1 cellular context compared by ENCODE assay signal in the genomic region with DNA sequence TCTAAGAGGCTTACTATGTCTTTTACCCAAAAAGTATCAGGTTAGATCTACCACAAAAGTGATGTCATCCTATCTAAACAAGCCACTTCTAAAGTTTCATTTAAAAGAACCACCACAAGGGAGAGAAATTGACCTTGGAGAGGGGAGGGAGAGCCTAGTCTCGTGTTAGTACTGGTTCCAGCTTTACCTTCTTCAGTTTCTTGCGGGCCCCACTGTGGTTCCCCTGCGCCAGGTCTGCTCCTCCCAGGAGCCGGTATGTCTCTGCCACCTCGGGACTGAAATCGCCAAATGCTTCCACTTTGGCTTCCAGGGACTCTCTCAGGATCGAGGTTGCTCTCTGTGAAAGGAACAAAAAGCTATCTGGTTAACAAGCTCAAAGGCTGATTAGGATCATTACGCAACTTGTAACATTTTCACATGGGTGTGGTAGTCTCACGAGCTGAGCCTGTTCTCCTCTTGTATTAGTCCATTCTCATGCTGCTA.
A peak's percentile ranks its signal among the peaks of the same experiment; 100 is the strongest.
TF ChIP-seq lines count a peak whose summit lies in the region.

No MANE protein-coding gene starts in this region.

TF ChIP-seq in HEK293, 187 proteins besides CTCF, POLR2A, EP300 and RAD21 (continued from another document and continues in another):
- no peak for TF ChIP-seq ZNF23 (tag by site-specific recombination; IDR thresholded peaks at IDR 0.05; ENCODE audit: borderline replicate concordance)
- no peak for TF ChIP-seq ZNF837 (tag by site-specific recombination; IDR thresholded peaks at IDR 0.05)
- TF ChIP-seq ZNF785 (tag by site-specific recombination; IDR thresholded peaks at IDR 0.05) = no peak
- TF ChIP-seq ZEB2 (tag by site-specific recombination; IDR thresholded peaks at IDR 0.05) = no peak
- TF ChIP-seq, protein P1, sequence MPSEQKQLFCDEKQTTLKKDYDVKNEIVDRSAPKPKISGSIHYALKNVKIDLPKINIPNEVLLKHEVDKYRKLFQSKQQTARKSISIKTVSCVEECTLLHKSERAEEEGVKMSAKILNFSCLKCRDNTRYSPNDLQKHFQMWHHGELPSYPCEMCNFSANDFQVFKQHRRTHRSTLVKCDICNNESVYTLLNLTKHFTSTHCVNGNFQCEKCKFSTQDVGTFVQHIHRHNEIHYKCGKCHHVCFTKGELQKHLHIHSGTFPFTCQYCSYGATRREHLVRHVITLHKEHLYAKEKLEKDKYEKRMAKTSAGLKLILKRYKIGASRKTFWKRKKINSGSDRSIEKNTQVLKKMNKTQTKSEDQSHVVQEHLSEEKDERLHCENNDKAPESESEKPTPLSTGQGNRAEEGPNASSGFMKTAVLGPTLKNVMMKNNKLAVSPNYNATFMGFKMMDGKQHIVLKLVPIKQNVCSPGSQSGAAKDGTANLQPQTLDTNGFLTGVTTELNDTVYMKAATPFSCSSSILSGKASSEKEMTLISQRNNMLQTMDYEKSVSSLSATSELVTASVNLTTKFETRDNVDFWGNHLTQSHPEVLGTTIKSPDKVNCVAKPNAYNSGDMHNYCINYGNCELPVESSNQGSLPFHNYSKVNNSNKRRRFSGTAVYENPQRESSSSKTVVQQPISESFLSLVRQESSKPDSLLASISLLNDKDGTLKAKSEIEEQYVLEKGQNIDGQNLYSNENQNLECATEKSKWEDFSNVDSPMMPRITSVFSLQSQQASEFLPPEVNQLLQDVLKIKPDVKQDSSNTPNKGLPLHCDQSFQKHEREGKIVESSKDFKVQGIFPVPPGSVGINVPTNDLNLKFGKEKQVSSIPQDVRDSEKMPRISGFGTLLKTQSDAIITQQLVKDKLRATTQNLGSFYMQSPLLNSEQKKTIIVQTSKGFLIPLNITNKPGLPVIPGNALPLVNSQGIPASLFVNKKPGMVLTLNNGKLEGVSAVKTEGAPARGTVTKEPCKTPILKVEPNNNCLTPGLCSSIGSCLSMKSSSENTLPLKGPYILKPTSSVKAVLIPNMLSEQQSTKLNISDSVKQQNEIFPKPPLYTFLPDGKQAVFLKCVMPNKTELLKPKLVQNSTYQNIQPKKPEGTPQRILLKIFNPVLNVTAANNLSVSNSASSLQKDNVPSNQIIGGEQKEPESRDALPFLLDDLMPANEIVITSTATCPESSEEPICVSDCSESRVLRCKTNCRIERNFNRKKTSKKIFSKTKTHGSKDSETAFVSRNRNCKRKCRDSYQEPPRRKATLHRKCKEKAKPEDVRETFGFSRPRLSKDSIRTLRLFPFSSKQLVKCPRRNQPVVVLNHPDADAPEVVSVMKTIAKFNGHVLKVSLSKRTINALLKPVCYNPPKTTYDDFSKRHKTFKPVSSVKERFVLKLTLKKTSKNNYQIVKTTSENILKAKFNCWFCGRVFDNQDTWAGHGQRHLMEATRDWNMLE (tag by site-specific recombination; conservative IDR thresholded peaks at IDR 0.05; ENCODE audit: low read depth) = no peak
- no peak for TF ChIP-seq ZNF571 (tag by site-specific recombination; IDR thresholded peaks at IDR 0.05)
- TF ChIP-seq REPIN1 (tag by site-specific recombination; IDR thresholded peaks at IDR 0.05; ENCODE audit: low read depth) = no peak
- TF ChIP-seq ZNF174 (tag by site-specific recombination; IDR thresholded peaks at IDR 0.05) = no peak
- TF ChIP-seq, protein P2, sequence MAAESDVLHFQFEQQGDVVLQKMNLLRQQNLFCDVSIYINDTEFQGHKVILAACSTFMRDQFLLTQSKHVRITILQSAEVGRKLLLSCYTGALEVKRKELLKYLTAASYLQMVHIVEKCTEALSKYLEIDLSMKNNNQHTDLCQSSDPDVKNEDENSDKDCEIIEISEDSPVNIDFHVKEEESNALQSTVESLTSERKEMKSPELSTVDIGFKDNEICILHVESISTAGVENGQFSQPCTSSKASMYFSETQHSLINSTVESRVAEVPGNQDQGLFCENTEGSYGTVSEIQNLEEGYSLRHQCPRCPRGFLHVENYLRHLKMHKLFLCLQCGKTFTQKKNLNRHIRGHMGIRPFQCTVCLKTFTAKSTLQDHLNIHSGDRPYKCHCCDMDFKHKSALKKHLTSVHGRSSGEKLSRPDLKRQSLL (tag by site-specific recombination; IDR thresholded peaks at IDR 0.05) = no peak
- TF ChIP-seq ZNF157 (tag by site-specific recombination; IDR thresholded peaks at IDR 0.05) = no peak
- TF ChIP-seq ZNF707 (tag by site-specific recombination; IDR thresholded peaks at IDR 0.05) = no peak
- peak; percentile 16; the same call in 1 of the 2 replicates for TF ChIP-seq ZNF394 (tag by site-specific recombination; IDR thresholded peaks at IDR 0.05; ENCODE audit: borderline replicate concordance)
- TF ChIP-seq, protein P3, sequence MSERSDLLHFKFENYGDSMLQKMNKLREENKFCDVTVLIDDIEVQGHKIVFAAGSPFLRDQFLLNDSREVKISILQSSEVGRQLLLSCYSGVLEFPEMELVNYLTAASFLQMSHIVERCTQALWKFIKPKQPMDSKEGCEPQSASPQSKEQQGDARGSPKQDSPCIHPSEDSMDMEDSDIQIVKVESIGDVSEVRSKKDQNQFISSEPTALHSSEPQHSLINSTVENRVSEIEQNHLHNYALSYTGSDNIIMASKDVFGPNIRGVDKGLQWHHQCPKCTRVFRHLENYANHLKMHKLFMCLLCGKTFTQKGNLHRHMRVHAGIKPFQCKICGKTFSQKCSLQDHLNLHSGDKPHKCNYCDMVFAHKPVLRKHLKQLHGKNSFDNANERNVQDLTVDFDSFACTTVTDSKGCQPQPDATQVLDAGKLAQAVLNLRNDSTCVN (tag by site-specific recombination; optimal IDR thresholded peaks at IDR 0.05) = no peak
- TF ChIP-seq ZNF19 (tag by site-specific recombination; IDR thresholded peaks at IDR 0.05; ENCODE audit: low read depth) = no peak
- TF ChIP-seq SALL2 (tag by site-specific recombination; IDR thresholded peaks at IDR 0.05; ENCODE audit: borderline replicate concordance) = no peak
- TF ChIP-seq, protein P4, sequence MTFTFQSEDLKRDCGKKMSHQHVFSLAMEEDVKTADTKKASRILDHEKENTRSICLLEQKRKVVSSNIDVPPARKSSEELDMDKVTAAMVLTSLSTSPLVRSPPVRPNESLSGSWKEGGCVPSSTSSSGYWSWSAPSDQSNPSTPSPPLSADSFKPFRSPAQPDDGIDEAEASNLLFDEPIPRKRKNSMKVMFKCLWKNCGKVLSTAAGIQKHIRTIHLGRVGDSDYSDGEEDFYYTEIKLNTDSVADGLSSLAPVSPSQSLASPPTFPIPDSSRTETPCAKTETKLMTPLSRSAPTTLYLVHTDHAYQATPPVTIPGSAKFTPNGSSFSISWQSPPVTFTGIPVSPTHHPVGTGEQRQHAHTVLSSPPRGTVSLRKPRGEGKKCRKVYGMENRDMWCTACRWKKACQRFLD (tag by site-specific recombination; IDR thresholded peaks at IDR 0.05) = no peak
- TF ChIP-seq ZNF132 (tag by site-specific recombination; IDR thresholded peaks at IDR 0.05; ENCODE audit: borderline replicate concordance) = no peak
- peak; percentile 94 for TF ChIP-seq ZFP69B (tag by site-specific recombination; IDR thresholded peaks at IDR 0.05)
- TF ChIP-seq, protein P5, sequence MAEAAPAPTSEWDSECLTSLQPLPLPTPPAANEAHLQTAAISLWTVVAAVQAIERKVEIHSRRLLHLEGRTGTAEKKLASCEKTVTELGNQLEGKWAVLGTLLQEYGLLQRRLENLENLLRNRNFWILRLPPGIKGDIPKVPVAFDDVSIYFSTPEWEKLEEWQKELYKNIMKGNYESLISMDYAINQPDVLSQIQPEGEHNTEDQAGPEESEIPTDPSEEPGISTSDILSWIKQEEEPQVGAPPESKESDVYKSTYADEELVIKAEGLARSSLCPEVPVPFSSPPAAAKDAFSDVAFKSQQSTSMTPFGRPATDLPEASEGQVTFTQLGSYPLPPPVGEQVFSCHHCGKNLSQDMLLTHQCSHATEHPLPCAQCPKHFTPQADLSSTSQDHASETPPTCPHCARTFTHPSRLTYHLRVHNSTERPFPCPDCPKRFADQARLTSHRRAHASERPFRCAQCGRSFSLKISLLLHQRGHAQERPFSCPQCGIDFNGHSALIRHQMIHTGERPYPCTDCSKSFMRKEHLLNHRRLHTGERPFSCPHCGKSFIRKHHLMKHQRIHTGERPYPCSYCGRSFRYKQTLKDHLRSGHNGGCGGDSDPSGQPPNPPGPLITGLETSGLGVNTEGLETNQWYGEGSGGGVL (tag by site-specific recombination; IDR thresholded peaks at IDR 0.05) = no peak
- no peak for TF ChIP-seq ZNF544 (tag by site-specific recombination; IDR thresholded peaks at IDR 0.05)
- TF ChIP-seq ZNF292 (tag by site-specific recombination; IDR thresholded peaks at IDR 0.05; ENCODE audit: borderline replicate concordance, low read depth) = no peak
- TF ChIP-seq, protein P6, sequence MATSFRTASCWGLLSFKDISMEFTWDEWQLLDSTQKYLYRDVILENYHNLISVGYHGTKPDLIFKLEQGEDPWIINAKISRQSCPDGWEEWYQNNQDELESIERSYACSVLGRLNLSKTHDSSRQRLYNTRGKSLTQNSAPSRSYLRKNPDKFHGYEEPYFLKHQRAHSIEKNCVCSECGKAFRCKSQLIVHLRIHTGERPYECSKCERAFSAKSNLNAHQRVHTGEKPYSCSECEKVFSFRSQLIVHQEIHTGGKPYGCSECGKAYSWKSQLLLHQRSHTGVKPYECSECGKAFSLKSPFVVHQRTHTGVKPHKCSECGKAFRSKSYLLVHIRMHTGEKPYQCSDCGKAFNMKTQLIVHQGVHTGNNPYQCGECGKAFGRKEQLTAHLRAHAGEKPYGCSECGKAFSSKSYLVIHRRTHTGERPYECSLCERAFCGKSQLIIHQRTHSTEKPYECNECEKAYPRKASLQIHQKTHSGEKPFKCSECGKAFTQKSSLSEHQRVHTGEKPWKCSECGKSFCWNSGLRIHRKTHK (tag by site-specific recombination; IDR thresholded peaks at IDR 0.05) = no peak
- TF ChIP-seq ZNF555 (tag by site-specific recombination; conservative IDR thresholded peaks at IDR 0.05) = no peak
- TF ChIP-seq, protein P7, sequence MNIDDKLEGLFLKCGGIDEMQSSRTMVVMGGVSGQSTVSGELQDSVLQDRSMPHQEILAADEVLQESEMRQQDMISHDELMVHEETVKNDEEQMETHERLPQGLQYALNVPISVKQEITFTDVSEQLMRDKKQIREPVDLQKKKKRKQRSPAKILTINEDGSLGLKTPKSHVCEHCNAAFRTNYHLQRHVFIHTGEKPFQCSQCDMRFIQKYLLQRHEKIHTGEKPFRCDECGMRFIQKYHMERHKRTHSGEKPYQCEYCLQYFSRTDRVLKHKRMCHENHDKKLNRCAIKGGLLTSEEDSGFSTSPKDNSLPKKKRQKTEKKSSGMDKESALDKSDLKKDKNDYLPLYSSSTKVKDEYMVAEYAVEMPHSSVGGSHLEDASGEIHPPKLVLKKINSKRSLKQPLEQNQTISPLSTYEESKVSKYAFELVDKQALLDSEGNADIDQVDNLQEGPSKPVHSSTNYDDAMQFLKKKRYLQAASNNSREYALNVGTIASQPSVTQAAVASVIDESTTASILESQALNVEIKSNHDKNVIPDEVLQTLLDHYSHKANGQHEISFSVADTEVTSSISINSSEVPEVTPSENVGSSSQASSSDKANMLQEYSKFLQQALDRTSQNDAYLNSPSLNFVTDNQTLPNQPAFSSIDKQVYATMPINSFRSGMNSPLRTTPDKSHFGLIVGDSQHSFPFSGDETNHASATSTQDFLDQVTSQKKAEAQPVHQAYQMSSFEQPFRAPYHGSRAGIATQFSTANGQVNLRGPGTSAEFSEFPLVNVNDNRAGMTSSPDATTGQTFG (tag by site-specific recombination; IDR thresholded peaks at IDR 0.05; ENCODE audit: borderline replicate concordance) = no peak
- TF ChIP-seq ZNF843 (tag by site-specific recombination; IDR thresholded peaks at IDR 0.05) = no peak
- no peak for TF ChIP-seq ZNF426 (tag by site-specific recombination; IDR thresholded peaks at IDR 0.05)
- no peak for TF ChIP-seq ZNF37A (tag by site-specific recombination; IDR thresholded peaks at IDR 0.05)
- no peak for TF ChIP-seq ZNF214 (tag by site-specific recombination; IDR thresholded peaks at IDR 0.05; ENCODE audit: borderline replicate concordance)
- TF ChIP-seq IKZF3 (tag by site-specific recombination; IDR thresholded peaks at IDR 0.05) = no peak
- TF ChIP-seq, protein P8, sequence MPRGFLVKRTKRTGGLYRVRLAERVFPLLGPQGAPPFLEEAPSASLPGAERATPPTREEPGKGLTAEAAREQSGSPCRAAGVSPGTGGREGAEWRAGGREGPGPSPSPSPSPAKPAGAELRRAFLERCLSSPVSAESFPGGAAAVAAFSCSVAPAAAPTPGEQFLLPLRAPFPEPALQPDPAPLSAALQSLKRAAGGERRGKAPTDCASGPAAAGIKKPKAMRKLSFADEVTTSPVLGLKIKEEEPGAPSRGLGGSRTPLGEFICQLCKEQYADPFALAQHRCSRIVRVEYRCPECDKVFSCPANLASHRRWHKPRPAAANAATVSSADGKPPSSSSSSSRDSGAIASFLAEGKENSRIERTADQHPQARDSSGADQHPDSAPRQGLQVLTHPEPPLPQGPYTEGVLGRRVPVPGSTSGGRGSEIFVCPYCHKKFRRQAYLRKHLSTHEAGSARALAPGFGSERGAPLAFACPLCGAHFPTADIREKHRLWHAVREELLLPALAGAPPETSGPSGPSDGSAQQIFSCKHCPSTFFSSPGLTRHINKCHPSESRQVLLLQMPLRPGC (tag by site-specific recombination; IDR thresholded peaks at IDR 0.05) = no peak
- TF ChIP-seq, protein P9, sequence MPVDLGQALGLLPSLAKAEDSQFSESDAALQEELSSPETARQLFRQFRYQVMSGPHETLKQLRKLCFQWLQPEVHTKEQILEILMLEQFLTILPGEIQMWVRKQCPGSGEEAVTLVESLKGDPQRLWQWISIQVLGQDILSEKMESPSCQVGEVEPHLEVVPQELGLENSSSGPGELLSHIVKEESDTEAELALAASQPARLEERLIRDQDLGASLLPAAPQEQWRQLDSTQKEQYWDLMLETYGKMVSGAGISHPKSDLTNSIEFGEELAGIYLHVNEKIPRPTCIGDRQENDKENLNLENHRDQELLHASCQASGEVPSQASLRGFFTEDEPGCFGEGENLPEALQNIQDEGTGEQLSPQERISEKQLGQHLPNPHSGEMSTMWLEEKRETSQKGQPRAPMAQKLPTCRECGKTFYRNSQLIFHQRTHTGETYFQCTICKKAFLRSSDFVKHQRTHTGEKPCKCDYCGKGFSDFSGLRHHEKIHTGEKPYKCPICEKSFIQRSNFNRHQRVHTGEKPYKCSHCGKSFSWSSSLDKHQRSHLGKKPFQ (tag by site-specific recombination; IDR thresholded peaks at IDR 0.05) = no peak
- no peak for TF ChIP-seq ZNF391 (tag by site-specific recombination; IDR thresholded peaks at IDR 0.05; ENCODE audit: borderline replicate concordance, low read depth)
- TF ChIP-seq ZNF660 (tag by site-specific recombination; IDR thresholded peaks at IDR 0.05) = no peak
- TF ChIP-seq ZNF624 (tag by site-specific recombination; IDR thresholded peaks at IDR 0.05) = no peak
- no peak for TF ChIP-seq ZNF404 (tag by site-specific recombination; IDR thresholded peaks at IDR 0.05)
- TF ChIP-seq ZNF654 (tag by site-specific recombination; IDR thresholded peaks at IDR 0.05; ENCODE audit: low read depth) = no peak
- TF ChIP-seq ZNF221 (tag by site-specific recombination; IDR thresholded peaks at IDR 0.05; ENCODE audit: borderline replicate concordance) = no peak
